In genomic region chr7:83547526-83547925, GRCh38 we compare ENCODE assay signal across 8 cellular contexts.
DNase-seq lines count a peak whose midpoint lies in the region; ATAC-seq and TF ChIP-seq lines count a peak whose summit lies in the region.

No MANE protein-coding gene starts in this region.

- H3K9me3 Mint-ChIP-seq in activated naive CD8-positive, alpha-beta T cell treated with anti-CD3 and anti-CD28 coated beads for 36 hours: no peaks in the 10 kb centered on the region

- no peaks in the 10 kb centered on the region for H3K9me3 ChIP-seq in hepatocyte (ENCODE audit: low read depth)

- H3K4me1 Mint-ChIP-seq in activated naive CD8-positive, alpha-beta T cell treated with anti-CD3 and anti-CD28 coated beads for 36 hours: no peaks in the 10 kb centered on the region

- no peaks in the 10 kb centered on the region for H3K36me3 Mint-ChIP-seq in activated naive CD8-positive, alpha-beta T cell treated with anti-CD3 and anti-CD28 coated beads for 36 hours

- no peaks in the 10 kb centered on the region for H3K27me3 ChIP-seq in hepatocyte

- no peaks in the 10 kb centered on the region for H4K20me1 ChIP-seq in hepatocyte (ENCODE audit: insufficient read depth, poor library complexity, severe bottlenecking)

- H3K4me3 Mint-ChIP-seq in activated naive CD8-positive, alpha-beta T cell treated with anti-CD3 and anti-CD28 coated beads for 36 hours: no peak overlapping the region

- DNase-seq in NCI-H446 treated with DMSO at 0.1 percent for 48 hours (lab: John Stamatoyannopoulos, UW): peak; percentile 46
- DNase-seq in hepatocyte (ENCODE audit: low spot score): peak; percentile 52
- no peak for DNase-seq in DMS114 treated with DMSO at 0.1 percent for 48 hours (lab: John Stamatoyannopoulos, UW; ENCODE audit: unreplicated experiment)
- no peak for DNase-seq in activated naive CD8-positive, alpha-beta T cell treated with anti-CD3 and anti-CD28 coated beads for 36 hours
- no peak for DNase-seq in C1 segment of cervical spinal cord (lab: John Stamatoyannopoulos, UW)

- no peak overlapping the region for H3K4me3 ChIP-seq in hepatocyte

- no peak overlapping the region for H3K4me2 ChIP-seq in hepatocyte

- H3K27me3 Mint-ChIP-seq in activated naive CD8-positive, alpha-beta T cell treated with anti-CD3 and anti-CD28 coated beads for 36 hours: no peaks in the 10 kb centered on the region

- H3K27ac Mint-ChIP-seq in activated naive CD8-positive, alpha-beta T cell treated with anti-CD3 and anti-CD28 coated beads for 36 hours: no peak overlapping the region

- no peaks in the 10 kb centered on the region for H3K9me2 ChIP-seq in hepatocyte (replicated peaks; ENCODE audit: insufficient read depth)

- no peak for TF ChIP-seq CTCF in hepatocyte (IDR thresholded peaks at IDR 0.05; ENCODE audit: poor library complexity)

- peak overlapping the region; percentile 9 for H3K27ac ChIP-seq in hepatocyte

- WGBS in hepatocyte (ENCODE audit: low lambda C conversion rate, missing lambda C conversion rate): 71% methylated on average over 2 of the region's 2 CpGs

- no peaks in the 10 kb centered on the region for H3K79me2 ChIP-seq in hepatocyte

- peak; percentile 99 for ATAC-seq in GM18868 (IDR thresholded peaks at IDR 0.05; ENCODE audit: unreplicated experiment)
- peak; percentile 71 for ATAC-seq in HG03095 (IDR thresholded peaks at IDR 0.05; ENCODE audit: unreplicated experiment)
- ATAC-seq in activated CD4-positive, CD25-positive, alpha-beta regulatory T cell treated with anti-CD3 and anti-CD28 coated beads, Interleukin-2, amount 50 U/mL, for 24 hours: no peak

- H3K4me1 ChIP-seq in hepatocyte (ENCODE audit: insufficient read depth): peaks cover 5% of the 10 kb centered on the region

- H2AFZ ChIP-seq in hepatocyte: no peak overlapping the region

- no peaks in the 10 kb centered on the region for H3K36me3 ChIP-seq in hepatocyte (replicated peaks; ENCODE audit: insufficient read depth, low read depth)

Comparison
In these comparisons a context has a peak if more than half of its experiments do, and no peak if none do; other contexts are left out.
1. ATAC-seq: peak in GM18868 (single experiment) and HG03095 (single experiment); none in activated CD4-positive, CD25-positive, alpha-beta regulatory T cell treated with anti-CD3 and anti-CD28 coated beads, Interleukin-2, amount 50 U/mL, for 24 hours (0 of 2).
2. DNase-seq: peak in NCI-H446 treated with DMSO at 0.1 percent for 48 hours (single experiment) and hepatocyte (single experiment); none in DMS114 treated with DMSO at 0.1 percent for 48 hours (single experiment), activated naive CD8-positive, alpha-beta T cell treated with anti-CD3 and anti-CD28 coated beads for 36 hours (single experiment) and C1 segment of cervical spinal cord (0 of 14).